Comparison of ENCODE assay signal across 1 cellular context in the genomic region with DNA sequence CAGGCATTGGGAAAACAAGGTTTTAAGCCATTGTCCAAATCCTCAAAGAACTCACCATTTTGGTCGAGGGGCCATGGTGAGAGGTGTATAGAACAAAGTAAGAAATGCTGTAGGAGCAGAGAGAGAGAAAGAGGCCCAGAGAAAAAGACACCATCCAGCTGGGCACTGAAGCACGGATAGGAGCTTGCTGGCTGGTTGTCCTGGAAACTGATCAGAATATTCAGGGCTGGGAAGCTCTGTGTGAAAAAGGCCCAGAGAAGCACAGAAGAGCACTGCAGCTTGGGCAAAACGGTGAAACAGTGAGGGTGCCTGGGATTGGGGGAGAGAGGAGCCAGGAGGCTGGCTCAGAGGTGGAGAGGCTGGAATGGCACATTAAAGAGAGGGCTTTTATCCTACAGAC.
TF ChIP-seq lines count a peak whose summit lies in the region.

No MANE protein-coding gene starts in this region.

TF ChIP-seq in WTC11, 78 proteins besides CTCF, POLR2A, EP300 and RAD21:
- no peak for TF ChIP-seq TEAD1 (CRISPR knock-in tag; IDR thresholded peaks at IDR 0.05)
- TF ChIP-seq ZNF232 (CRISPR knock-in tag; IDR thresholded peaks at IDR 0.05) = no peak
- peak; percentile 49; the same call in 1 of the 2 replicates for TF ChIP-seq ZNF121 (CRISPR knock-in tag; IDR thresholded peaks at IDR 0.05)
- TF ChIP-seq FOXJ3 (CRISPR knock-in tag; IDR thresholded peaks at IDR 0.05; ENCODE audit: borderline replicate concordance) = no peak
- no peak for TF ChIP-seq TEAD4 (CRISPR knock-in tag; IDR thresholded peaks at IDR 0.05)
- TF ChIP-seq, protein P1, sequence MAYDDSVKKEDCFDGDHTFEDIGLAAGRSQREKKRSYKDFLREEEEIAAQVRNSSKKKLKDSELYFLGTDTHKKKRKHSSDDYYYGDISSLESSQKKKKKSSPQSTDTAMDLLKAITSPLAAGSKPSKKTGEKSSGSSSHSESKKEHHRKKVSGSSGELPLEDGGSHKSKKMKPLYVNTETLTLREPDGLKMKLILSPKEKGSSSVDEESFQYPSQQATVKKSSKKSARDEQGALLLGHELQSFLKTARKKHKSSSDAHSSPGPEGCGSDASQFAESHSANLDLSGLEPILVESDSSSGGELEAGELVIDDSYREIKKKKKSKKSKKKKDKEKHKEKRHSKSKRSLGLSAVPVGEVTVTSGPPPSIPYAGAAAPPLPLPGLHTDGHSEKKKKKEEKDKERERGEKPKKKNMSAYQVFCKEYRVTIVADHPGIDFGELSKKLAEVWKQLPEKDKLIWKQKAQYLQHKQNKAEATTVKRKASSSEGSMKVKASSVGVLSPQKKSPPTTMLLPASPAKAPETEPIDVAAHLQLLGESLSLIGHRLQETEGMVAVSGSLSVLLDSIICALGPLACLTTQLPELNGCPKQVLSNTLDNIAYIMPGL (CRISPR knock-in tag; IDR thresholded peaks at IDR 0.05) = no peak
